19 cellular contexts compared by ENCODE assay signal in the genomic region with DNA sequence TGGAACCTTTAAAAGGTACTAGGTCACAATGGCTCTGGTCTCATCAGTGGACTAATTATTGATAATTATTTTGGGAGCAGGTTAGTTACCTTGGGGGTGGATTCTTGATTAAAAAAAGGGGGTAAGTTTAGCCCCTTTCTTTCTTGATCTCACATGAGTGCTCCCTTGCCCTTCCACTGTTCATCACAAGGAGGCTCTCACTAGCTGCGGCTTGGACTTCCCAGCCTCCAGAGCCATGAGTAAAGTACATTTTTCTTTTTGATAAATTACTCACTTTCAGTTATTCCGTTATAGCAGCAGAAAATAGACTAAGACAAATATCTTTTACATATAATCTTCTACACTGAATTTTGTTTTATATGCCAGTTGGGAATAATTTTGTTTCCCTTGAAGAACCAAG.
A peak's percentile ranks its signal among the peaks of the same experiment; 100 is the strongest.
DNase-seq lines count a peak whose midpoint lies in the region; ATAC-seq and TF ChIP-seq lines count a peak whose summit lies in the region.
"Had no signal": no experiment of that assay in that cellular context is flagged by ENCODE, and none has a peak within 500 bp of the region (broad histone marks: within the 10 kb centered on the region; RNA-seq: fewer than 3 reads in every experiment).

No MANE protein-coding gene starts in this region.

- in situ Hi-C loops in transverse colon (cut with MboI; ENCODE audit: low pct_ligation_motif_present in 1 of 4, low pct_unique_long_range_greater_than_20kb in 1 of 4, low sequenced_read_pairs in 3 of 4) = no loop called here

- DNase-seq in right lobe of liver (no peak), foreskin keratinocyte (no peak), transverse colon (no peak), NCI-H2029 (lab: John Stamatoyannopoulos, UW) (no peak)
- DNase-seq in stimulated activated CD8-positive, alpha-beta memory T cell treated with anti-CD3 and anti-CD28 coated beads, Interleukin-4, amount 100 ng/mL, for 48 hours = no peak
- DNase-seq: ACHN; CD8-positive, alpha-beta memory T cell; GM23248; HFFc6; MM.1S; NCI-H1930; NCI-H510A treated with DMSO at 0.1 percent for 48 hours; NK-92 treated with Interleukin-12 subunit alpha and Interleukin-12 subunit beta, amount 100 ng/mL, for 24 hours; OCI-M1; SJCRH30 had no signal

- no peak for TF ChIP-seq EP300 in transverse colon (IDR thresholded peaks at IDR 0.05; ENCODE audit: low read depth)

- no peak for ATAC-seq in right lobe of liver
- no peak for ATAC-seq in foreskin keratinocyte

- no peaks in the 10 kb centered on the region for H3K9me3 ChIP-seq in liver (ENCODE audit: control insufficient read depth in 4 of 4, low read length in 3 of 4)
- H3K9me3 ChIP-seq in right lobe of liver = no peaks in the 10 kb centered on the region
- H3K9me3 ChIP-seq in transverse colon = no peaks in the 10 kb centered on the region
- H3K9me3 ChIP-seq: SJCRH30 had no signal

- 71% methylated on average over 2 of the region's 2 CpGs for WGBS in liver
- WGBS in right lobe of liver (ENCODE audit: insufficient coverage, low coverage, low lambda C conversion rate, missing lambda C conversion rate) = 28% methylated on average over 2 of the region's 2 CpGs
- WGBS in transverse colon (ENCODE audit: low coverage in 1 of 2), 2 donors = 46 to 74% methylated on average over 2 of the region's 2 CpGs

- TF ChIP-seq CTCF in liver (IDR thresholded peaks at IDR 0.05; ENCODE audit: low read depth, low read length, missing input control) (peak; percentile 20), right lobe of liver (IDR thresholded peaks at IDR 0.05) (peak in 1 of 4 donors; percentile 15), VCaP (conservative IDR thresholded peaks at IDR 0.05) (peak; percentile 34), foreskin keratinocyte (conservative IDR thresholded peaks at IDR 0.05) (peak; percentile 25), transverse colon (IDR thresholded peaks at IDR 0.05) (no peak)

- TF ChIP-seq RAD21 in liver (IDR thresholded peaks at IDR 0.05) = peak; percentile 28 to 64

- H3K4me3 ChIP-seq in liver (ENCODE audit: low read depth in 1 of 3, low read length in 3 of 3) (no peak overlapping the region), right lobe of liver (no peak overlapping the region), transverse colon (no peak overlapping the region)
- H3K4me3 ChIP-seq: GM23248, SJCRH30 had no signal

- TF ChIP-seq POLR2A in right lobe of liver (IDR thresholded peaks at IDR 0.05) (no peak), transverse colon (IDR thresholded peaks at IDR 0.05) (no peak)

- no peak overlapping the region for H3K9ac ChIP-seq in liver (ENCODE audit: low read depth in 1 of 2, low read length in 2 of 2)
- H3K9ac ChIP-seq: GM23248, KMS-11 had no signal

- H3K27me3 ChIP-seq in liver (ENCODE audit: control insufficient read depth in 4 of 4, insufficient read depth in 4 of 4, low read length in 3 of 4) (no peaks in the 10 kb centered on the region), right lobe of liver (no peaks in the 10 kb centered on the region), foreskin keratinocyte (no peaks in the 10 kb centered on the region), transverse colon (no peaks in the 10 kb centered on the region)
- H3K27me3 ChIP-seq: SJCRH30 had no signal

- H3K4me1 ChIP-seq in liver (ENCODE audit: control insufficient read depth in 4 of 4, insufficient read depth in 4 of 4, low read length in 3 of 4) (no peaks in the 10 kb centered on the region), right lobe of liver (no peaks in the 10 kb centered on the region), foreskin keratinocyte (no peaks in the 10 kb centered on the region), transverse colon (no peaks in the 10 kb centered on the region)
- H3K4me1 ChIP-seq: SJCRH30 had no signal

- intact Hi-C loops in right lobe of liver (cut with DNase I) (no loop called here), transverse colon (cut with DNase I; ENCODE audit: low total_unique reads) (no loop called here)

- H3K36me3 ChIP-seq in liver (ENCODE audit: control insufficient read depth in 4 of 4, insufficient read depth in 3 of 4, low read depth in 1 of 4, low read length in 3 of 4) (no peaks in the 10 kb centered on the region), right lobe of liver (no peaks in the 10 kb centered on the region), transverse colon (no peaks in the 10 kb centered on the region)
- H3K36me3 ChIP-seq: SJCRH30 had no signal

- H3K27ac ChIP-seq in liver (ENCODE audit: low read depth in 1 of 2, low read length in 2 of 2) (no peak overlapping the region), right lobe of liver (no peak overlapping the region), VCaP (no peak overlapping the region), foreskin keratinocyte (no peak overlapping the region), transverse colon (no peak overlapping the region)
- H3K27ac ChIP-seq: GM23248, KMS-11, RWPE1, SJCRH30 had no signal

TF ChIP-seq in liver, 16 proteins besides CTCF, POLR2A, EP300 and RAD21:
- TF ChIP-seq, protein P1, sequence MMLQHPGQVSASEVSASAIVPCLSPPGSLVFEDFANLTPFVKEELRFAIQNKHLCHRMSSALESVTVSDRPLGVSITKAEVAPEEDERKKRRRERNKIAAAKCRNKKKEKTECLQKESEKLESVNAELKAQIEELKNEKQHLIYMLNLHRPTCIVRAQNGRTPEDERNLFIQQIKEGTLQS (IDR thresholded peaks at IDR 0.05) = no peak
- TF ChIP-seq JUND (IDR thresholded peaks at IDR 0.05) (no peak), YY1 (IDR thresholded peaks at IDR 0.05) (no peak), FOXA1 (IDR thresholded peaks at IDR 0.05) (no peak)
- TF ChIP-seq, protein P2, sequence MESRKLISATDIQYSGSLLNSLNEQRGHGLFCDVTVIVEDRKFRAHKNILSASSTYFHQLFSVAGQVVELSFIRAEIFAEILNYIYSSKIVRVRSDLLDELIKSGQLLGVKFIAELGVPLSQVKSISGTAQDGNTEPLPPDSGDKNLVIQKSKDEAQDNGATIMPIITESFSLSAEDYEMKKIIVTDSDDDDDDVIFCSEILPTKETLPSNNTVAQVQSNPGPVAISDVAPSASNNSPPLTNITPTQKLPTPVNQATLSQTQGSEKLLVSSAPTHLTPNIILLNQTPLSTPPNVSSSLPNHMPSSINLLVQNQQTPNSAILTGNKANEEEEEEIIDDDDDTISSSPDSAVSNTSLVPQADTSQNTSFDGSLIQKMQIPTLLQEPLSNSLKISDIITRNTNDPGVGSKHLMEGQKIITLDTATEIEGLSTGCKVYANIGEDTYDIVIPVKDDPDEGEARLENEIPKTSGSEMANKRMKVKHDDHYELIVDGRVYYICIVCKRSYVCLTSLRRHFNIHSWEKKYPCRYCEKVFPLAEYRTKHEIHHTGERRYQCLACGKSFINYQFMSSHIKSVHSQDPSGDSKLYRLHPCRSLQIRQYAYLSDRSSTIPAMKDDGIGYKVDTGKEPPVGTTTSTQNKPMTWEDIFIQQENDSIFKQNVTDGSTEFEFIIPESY (IDR thresholded peaks at IDR 0.05) = no peak
- TF ChIP-seq, protein P3, sequence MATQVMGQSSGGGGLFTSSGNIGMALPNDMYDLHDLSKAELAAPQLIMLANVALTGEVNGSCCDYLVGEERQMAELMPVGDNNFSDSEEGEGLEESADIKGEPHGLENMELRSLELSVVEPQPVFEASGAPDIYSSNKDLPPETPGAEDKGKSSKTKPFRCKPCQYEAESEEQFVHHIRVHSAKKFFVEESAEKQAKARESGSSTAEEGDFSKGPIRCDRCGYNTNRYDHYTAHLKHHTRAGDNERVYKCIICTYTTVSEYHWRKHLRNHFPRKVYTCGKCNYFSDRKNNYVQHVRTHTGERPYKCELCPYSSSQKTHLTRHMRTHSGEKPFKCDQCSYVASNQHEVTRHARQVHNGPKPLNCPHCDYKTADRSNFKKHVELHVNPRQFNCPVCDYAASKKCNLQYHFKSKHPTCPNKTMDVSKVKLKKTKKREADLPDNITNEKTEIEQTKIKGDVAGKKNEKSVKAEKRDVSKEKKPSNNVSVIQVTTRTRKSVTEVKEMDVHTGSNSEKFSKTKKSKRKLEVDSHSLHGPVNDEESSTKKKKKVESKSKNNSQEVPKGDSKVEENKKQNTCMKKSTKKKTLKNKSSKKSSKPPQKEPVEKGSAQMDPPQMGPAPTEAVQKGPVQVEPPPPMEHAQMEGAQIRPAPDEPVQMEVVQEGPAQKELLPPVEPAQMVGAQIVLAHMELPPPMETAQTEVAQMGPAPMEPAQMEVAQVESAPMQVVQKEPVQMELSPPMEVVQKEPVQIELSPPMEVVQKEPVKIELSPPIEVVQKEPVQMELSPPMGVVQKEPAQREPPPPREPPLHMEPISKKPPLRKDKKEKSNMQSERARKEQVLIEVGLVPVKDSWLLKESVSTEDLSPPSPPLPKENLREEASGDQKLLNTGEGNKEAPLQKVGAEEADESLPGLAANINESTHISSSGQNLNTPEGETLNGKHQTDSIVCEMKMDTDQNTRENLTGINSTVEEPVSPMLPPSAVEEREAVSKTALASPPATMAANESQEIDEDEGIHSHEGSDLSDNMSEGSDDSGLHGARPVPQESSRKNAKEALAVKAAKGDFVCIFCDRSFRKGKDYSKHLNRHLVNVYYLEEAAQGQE (IDR thresholded peaks at IDR 0.05) = no peak

Comparison
In these comparisons a context has a peak if more than half of its experiments do, and no peak if none do; other contexts are left out.
1. CTCF ChIP-seq: peak in liver (single experiment), VCaP (single experiment) and foreskin keratinocyte (single experiment); none in transverse colon (0 of 5).